18 cellular contexts compared by ENCODE assay signal in genomic region chr19:3389446-3389778, GRCh38. TPM values are rescaled to one million over a fixed set of nuclear protein-coding genes. Genes with fewer than 3 reads are reported as not detected.
A peak's percentile ranks its signal among the peaks of the same experiment; 100 is the strongest.
DNase-seq lines count a peak whose midpoint lies in the region; ATAC-seq, FAIRE-seq and TF ChIP-seq lines count a peak whose summit lies in the region.
"Had no signal": no experiment of that assay in that cellular context is flagged by ENCODE, and none has a peak within 500 bp of the region (broad histone marks: within the 10 kb centered on the region; RNA-seq: fewer than 3 reads in every experiment).

No MANE protein-coding gene starts in this region.

- no peak overlapping the region for H4K5ac ChIP-seq in H1 (ENCODE audit: insufficient read length, low read depth, low read length)

- H3K4me1 Mint-ChIP-seq in CD4-positive, alpha-beta T cell (ENCODE audit: low read depth) = no peaks in the 10 kb centered on the region

- 86% methylated on average over 9 of the region's 9 CpGs; no CpG with 5 or more reads in 1 of the 2 experiments for WGBS in H1 (ENCODE audit: extremely low coverage in 1 of 2, insufficient coverage in 1 of 2, insufficient read length in 1 of 2, insufficient replicate concordance in 2 of 2, low coverage in 1 of 2, low lambda C conversion rate in 2 of 2, missing lambda C conversion rate in 1 of 2), 2 experiments

- H2BK20ac ChIP-seq in H1 (ENCODE audit: low read length) = no peak overlapping the region

- no peak for ATAC-seq in CD4-positive, alpha-beta T cell (ENCODE audit: poor library complexity)

- TF ChIP-seq CTCF in RWPE1 (conservative IDR thresholded peaks at IDR 0.05; ENCODE audit: low read depth) (no peak), H1 (IDR thresholded peaks at IDR 0.05; ENCODE audit: control extremely low read depth in 1 of 3, insufficient read depth in 1 of 3, low read depth in 1 of 3, low read length in 3 of 3) (no peak), osteoblast (IDR thresholded peaks at IDR 0.05; ENCODE audit: extremely low read depth, low read depth, low read length) (no peak), tibial artery (IDR thresholded peaks at IDR 0.05) (no peak)
- TF ChIP-seq CTCF in CD4-positive, alpha-beta T cell (IDR thresholded peaks at IDR 0.05) = no peak

- H3K4me3 ChIP-seq in H1 (ENCODE audit: extremely low read depth in 1 of 4, insufficient read depth in 2 of 4, low read depth in 3 of 4, low read length in 4 of 4) (no peak overlapping the region), osteoblast (ENCODE audit: insufficient read depth, low read length) (no peak overlapping the region), tibial artery (no peak overlapping the region)
- H3K4me3 ChIP-seq: HAP-1 had no signal

- H3K4me2 ChIP-seq in H1 (ENCODE audit: insufficient read depth in 1 of 2, low read depth in 2 of 2, low read length in 2 of 2) = 0 out of 4 replicates have a peak overlapping the region, but pooled peaks of 1 of the 2 experiments have one; percentile 43
- H3K4me2 ChIP-seq in osteoblast (ENCODE audit: insufficient read depth, low read length) = no peak overlapping the region

- H3K4me1 ChIP-seq in H1 (replicated peaks in 1 of 4; ENCODE audit: control insufficient read depth in 3 of 4, insufficient read depth in 4 of 4, low read length in 3 of 4) (peaks cover 0 to 12% (median 6%) of the 10 kb centered on the region in 4 experiments; a peak in 5 of 7 replicates), osteoblast (ENCODE audit: insufficient read depth, low read length) (peaks cover 28% of the 10 kb centered on the region), tibial artery (peaks cover 4 to 79% (median 69%) of the 10 kb centered on the region in 4 donors)
- H3K4me1 ChIP-seq: HAP-1 had no signal

- no peak overlapping the region for H2BK120ac ChIP-seq in H1 (replicated peaks; ENCODE audit: low read depth, low read length)

- H3K79me1 ChIP-seq in H1 (ENCODE audit: low read depth, low read length) = no peaks in the 10 kb centered on the region

- 0 out of 2 replicates have a peak overlapping the region, but pooled peaks have one; percentile 3 for H2BK15ac ChIP-seq in H1 (ENCODE audit: low read length)

- no peak overlapping the region for H3K9ac ChIP-seq in H1 (replicated peaks in 1 of 4; ENCODE audit: extremely low read depth in 1 of 4, low read depth in 3 of 4, low read length in 3 of 4)

- H2AK5ac ChIP-seq in H1 (ENCODE audit: low read depth, low read length) = no peak overlapping the region

- H3K4me3 Mint-ChIP-seq in CD4-positive, alpha-beta T cell = no peak overlapping the region
- H3K4me3 Mint-ChIP-seq: activated naive CD4-positive, alpha-beta T cell treated with anti-CD3 and anti-CD28 coated beads, Interleukin-2, amount 50 U/mL, for 24 hours; CD4-positive, alpha-beta memory T cell; T-helper 17 cell had no signal

- no peak overlapping the region for H4K91ac ChIP-seq in H1 (replicated peaks; ENCODE audit: insufficient read length, low read length)

- no peaks in the 10 kb centered on the region for H3K9me3 ChIP-seq in H1 (ENCODE audit: insufficient read depth in 2 of 2, low read depth in 1 of 2, low read length in 1 of 2)
- no peaks in the 10 kb centered on the region for H3K9me3 ChIP-seq in osteoblast (ENCODE audit: low read depth, low read length)
- no peaks in the 10 kb centered on the region for H3K9me3 ChIP-seq in tibial artery
- H3K9me3 ChIP-seq in CD4-positive, alpha-beta T cell (ENCODE audit: control insufficient read depth, low read length) = no peaks in the 10 kb centered on the region
- H3K9me3 ChIP-seq: HAP-1 had no signal

- CTCF ChIA-PET in RWPE1 (lab: Yijun Ruan, JAX) (interaction anchor here (0.6 kb wide), 1 partner anchor 13 kb away, joined by 5 read pairs; no protein-coding TSS in a partner anchor), H1 (lab: Charles Lee; ENCODE audit: partially characterized antibody) (interaction anchor here (0.8 to 1.8 kb wide), 7 partner anchors 8 to 96 kb away, joined by 3 to 10 read pairs (median 4); no protein-coding TSS in a partner anchor)
- CTCF ChIA-PET in CD4-positive, alpha-beta T cell (lab: Charles Lee) = no interaction called here

- no peaks in the 10 kb centered on the region for H3K79me2 ChIP-seq in H1 (ENCODE audit: control insufficient read depth in 1 of 2, insufficient read depth in 2 of 2, low read length in 2 of 2)
- peaks cover 95% of the 10 kb centered on the region for H3K79me2 ChIP-seq in osteoblast (ENCODE audit: insufficient read depth, low read length)

- H3K36me3 ChIP-seq in H1 (ENCODE audit: control insufficient read depth in 2 of 4, insufficient read depth in 4 of 4, low read length in 3 of 4) (no peaks in the 10 kb centered on the region), osteoblast (ENCODE audit: insufficient read depth, low read length) (no peaks in the 10 kb centered on the region), tibial artery (peaks cover 4 to 17% (median 12%) of the 10 kb centered on the region in 3 donors)

- H3K18ac ChIP-seq in H1 (ENCODE audit: extremely low read depth, low read length) = no peak overlapping the region

- TF ChIP-seq EP300 in H1 (IDR thresholded peaks at IDR 0.05; ENCODE audit: borderline replicate concordance in 1 of 2, low read depth in 2 of 2, low read length in 2 of 2) = no peak

- H3K4ac ChIP-seq in H1 (replicated peaks; ENCODE audit: insufficient read length, low read depth, low read length) = no peak overlapping the region

- TF ChIP-seq POLR2A in H1 (IDR thresholded peaks at IDR 0.05; ENCODE audit: control extremely low read depth in 1 of 2, low read depth in 2 of 2, low read length in 2 of 2) = no peak

- no peaks in the 10 kb centered on the region for H4K20me1 ChIP-seq in H1 (replicated peaks in 1 of 2; ENCODE audit: control insufficient read depth in 1 of 2, insufficient read depth in 2 of 2, low read length in 2 of 2)
- H4K20me1 ChIP-seq in osteoblast (ENCODE audit: insufficient read depth, low read length) = peaks cover 59% of the 10 kb centered on the region

- 0 out of 2 replicates have a peak, but pooled peaks cover 1% of the 10 kb centered on the region for H3K23me2 ChIP-seq in H1 (ENCODE audit: low read depth, low read length)

- intact Hi-C loops in tibial artery (cut with DNase I; ENCODE audit: low total_unique reads) = no loop called here
- intact Hi-C loops in CD4-positive, alpha-beta T cell (cut with DNase I, micrococcal nuclease) = no loop called here

- no peak overlapping the region for H3K23ac ChIP-seq in H1 (ENCODE audit: insufficient read length)

- no peak overlapping the region for H2BK5ac ChIP-seq in H1 (ENCODE audit: low read depth, low read length)

- no peaks in the 10 kb centered on the region for H3K36me3 Mint-ChIP-seq in CD4-positive, alpha-beta T cell (ENCODE audit: low read depth)
- H3K36me3 Mint-ChIP-seq: activated naive CD4-positive, alpha-beta T cell treated with anti-CD3 and anti-CD28 coated beads, Interleukin-2, amount 50 U/mL, for 24 hours; naive B cell had no signal

- H3K9me3 Mint-ChIP-seq in CD4-positive, alpha-beta T cell = no peaks in the 10 kb centered on the region
- H3K9me3 Mint-ChIP-seq: activated naive CD4-positive, alpha-beta T cell treated with anti-CD3 and anti-CD28 coated beads, Interleukin-2, amount 50 U/mL, for 24 hours; CD4-positive, alpha-beta memory T cell; IgD-negative memory B cell had no signal

- TF ChIP-seq RAD21 in H1 (IDR thresholded peaks at IDR 0.05 in 1 of 2, conservative IDR thresholded peaks at IDR 0.05 in 1 of 2; ENCODE audit: low read depth in 2 of 2, low read length in 2 of 2) = no peak

- DNase-seq in RWPE1 (ENCODE audit: low spot score) (no peak), H1 (ENCODE audit: low read depth in 1 of 2, low spot score in 2 of 2) (no peak), osteoblast (ENCODE audit: insufficient read length, low spot score, missing footprints) (peak; percentile 61), tibial artery (no peak), NCI-H748 (lab: John Stamatoyannopoulos, UW; ENCODE audit: unreplicated experiment) (no peak), NCI-H2081 treated with DMSO at 0.1 percent for 48 hours (lab: John Stamatoyannopoulos, UW) (no peak)
- DNase-seq in CD4-positive, alpha-beta T cell = no peak
- DNase-seq: activated CD4-positive, alpha-beta T cell treated with anti-CD3 and anti-CD28 coated beads for 1 hour; activated CD8-positive, alpha-beta memory T cell treated with anti-CD3 and anti-CD28 coated beads, Interleukin-2, amount 50 U/mL, for 48 hours; CD4-positive, alpha-beta memory T cell; EL; naive B cell; stimulated activated CD4-positive, alpha-beta T cell treated with anti-CD3 and anti-CD28 coated beads, Interleukin-2, amount 100 ng/mL, for 48 hours; stimulated activated CD8-positive, alpha-beta memory T cell treated with anti-CD3 and anti-CD28 coated beads, Interleukin-4, amount 100 ng/mL, for 48 hours; T-helper 17 cell had no signal

- no peak overlapping the region for H3K27ac Mint-ChIP-seq in CD4-positive, alpha-beta T cell
- H3K27ac Mint-ChIP-seq: IgD-negative memory B cell had no signal

- H2AFZ ChIP-seq in H1 (ENCODE audit: low read length) (no peak overlapping the region), osteoblast (ENCODE audit: low read length) (no peak overlapping the region)

- POLR2A ChIA-PET in RWPE1 (lab: Yijun Ruan, JAX; ENCODE audit: low non-redundant PET) = no interaction called here
- POLR2A ChIA-PET in H1 (lab: Charles Lee; ENCODE audit: partially characterized antibody) = no interaction called here
- POLR2A ChIA-PET in CD4-positive, alpha-beta T cell (lab: Charles Lee) = no interaction called here

- 0 out of 7 replicates have a peak, but pooled peaks cover 0 to 2% (median 0%) of the 10 kb centered on the region in 4 experiments for H3K27me3 ChIP-seq in H1 (replicated peaks in 1 of 4; ENCODE audit: control insufficient read depth in 3 of 4, extremely low read depth in 1 of 4, insufficient read depth in 3 of 4, low read length in 3 of 4)
- no peaks in the 10 kb centered on the region for H3K27me3 ChIP-seq in osteoblast (ENCODE audit: insufficient read depth, low read length)
- H3K27me3 ChIP-seq in tibial artery = no peaks in the 10 kb centered on the region
- no peaks in the 10 kb centered on the region for H3K27me3 ChIP-seq in CD4-positive, alpha-beta T cell (ENCODE audit: control insufficient read depth, insufficient read depth, low read length)

- H3K27ac ChIP-seq in RWPE1 (peak overlapping the region; percentile 97), H1 (ENCODE audit: low read depth, low read length) (no peak overlapping the region), osteoblast (ENCODE audit: low read depth, low read length) (no peak overlapping the region), tibial artery (peak overlapping the region; percentile 86 to 100)
- no peak overlapping the region for H3K27ac ChIP-seq in CD4-positive, alpha-beta T cell (ENCODE audit: low read depth, low read length)

- H3K56ac ChIP-seq in H1 (replicated peaks; ENCODE audit: insufficient read length, low read depth, low read length) = no peak overlapping the region

- peak overlapping the region; percentile 50; the same call in 1 of the 2 replicates for H2BK12ac ChIP-seq in H1 (ENCODE audit: low read depth, low read length)

- H3K14ac ChIP-seq in H1 (ENCODE audit: insufficient read length) = no peak overlapping the region

- no peak for FAIRE-seq in H1 (lab: Jason Lieb, UNC)

- no peak overlapping the region for H4K8ac ChIP-seq in H1 (ENCODE audit: extremely low read depth, insufficient read depth, low read length)

- H3K27me3 Mint-ChIP-seq in CD4-positive, alpha-beta T cell = no peaks in the 10 kb centered on the region
- H3K27me3 Mint-ChIP-seq: activated naive CD4-positive, alpha-beta T cell treated with anti-CD3 and anti-CD28 coated beads, Interleukin-2, amount 50 U/mL, for 24 hours; CD4-positive, alpha-beta memory T cell; IgD-negative memory B cell; naive B cell; T-helper 17 cell had no signal

RNA-seq across cellular contexts. Expression of gene NFIC, which starts 23.0 kb away (rescaled TPM):
- 2.6 and 3.2 TPM in 2 replicates for total RNA-seq in H1 (2021; fragmentation: NEBNext Ultra II Directional; extraction: Animal tissue kit (Norgen Biotek cat#: 25700))
- polyA plus RNA-seq in H1 (2011; rRNA removed) = 0.56 and 0.82 TPM in 2 replicates
- 0.35 TPM for polyA plus RNA-seq in H1 (2011; cell fraction: cytosol; rRNA removed)
- polyA plus RNA-seq in H1 (2011; cell fraction: nucleus; rRNA removed) = 0.88 TPM
- 2.1 to 4.3 TPM (median 3.5 TPM) in 4 replicates for polyA plus RNA-seq in H1 (2012, experiment 1 of 2)
- polyA plus RNA-seq in H1 (2012, experiment 2 of 2) = 2.9 TPM
- polyA plus RNA-seq in H1 (2013, experiment 1 of 2) = 6.0 TPM
- polyA plus RNA-seq in H1 (2013, experiment 2 of 2) = 5.3 TPM
- 0.34 and 0.41 TPM in 2 replicates for polyA minus RNA-seq in H1 (2011; rRNA and poly(A)+ RNA removed)
- polyA minus RNA-seq in H1 (2011; cell fraction: cytosol; rRNA and poly(A)+ RNA removed) = 1.2 TPM
- 1.6 TPM for polyA minus RNA-seq in H1 (2011; cell fraction: nucleus; rRNA and poly(A)+ RNA removed)
- total RNA-seq in osteoblast = 57.2 and 61.2 TPM in 2 replicates
- total RNA-seq in CD4-positive, alpha-beta T cell = 10 to 100 TPM; 22.1 to 22.2 TPM

Comparison
In these comparisons a context has a peak if more than half of its experiments do, and no peak if none do; other contexts are left out.
1. H3K27ac ChIP-seq: peak in RWPE1 (single experiment) and tibial artery (2 of 2); none in H1 (single experiment), osteoblast (single experiment) and CD4-positive, alpha-beta T cell (single experiment).